22 cellular contexts compared by ENCODE assay signal in genomic region chr7:48419401-48419800, GRCh38.
DNase-seq lines count a peak whose midpoint lies in the region; ATAC-seq and TF ChIP-seq lines count a peak whose summit lies in the region.
"Had no signal": no experiment of that assay in that cellular context is flagged by ENCODE, and none has a peak within 500 bp of the region (broad histone marks: within the 10 kb centered on the region; RNA-seq: fewer than 3 reads in every experiment).

No MANE protein-coding gene starts in this region.

- ATAC-seq in RWPE2 (ENCODE audit: low read depth), result peak; percentile 58; the same call in 1 of the 3 replicates
- ATAC-seq in HG03439 (IDR thresholded peaks at IDR 0.05; ENCODE audit: unreplicated experiment), result no peak
- ATAC-seq in HG02763 (IDR thresholded peaks at IDR 0.05; ENCODE audit: unreplicated experiment), result no peak
- ATAC-seq: A549, GM23338 had no signal

- TF ChIP-seq CTCF in RWPE2 (IDR thresholded peaks at IDR 0.05; ENCODE audit: poor library complexity, severe bottlenecking) (no peak), choroid plexus epithelial cell (conservative IDR thresholded peaks at IDR 0.05; ENCODE audit: low read depth, low read length) (no peak), fibroblast of mammary gland (conservative IDR thresholded peaks at IDR 0.05; ENCODE audit: control insufficient read depth, insufficient read depth, low read depth, low read length) (no peak)

- no peaks in the 10 kb centered on the region for H3K9me3 ChIP-seq in RWPE2 (ENCODE audit: severe bottlenecking)
- H3K9me3 ChIP-seq: A549; BE2C; BLaER1 treated with 17β-estradiol and CSF1 and Interleukin-3, amounts not matched to agents 10 nM and 100 nM had no signal

- H3K4me3 ChIP-seq in RWPE2 (ENCODE audit: severe bottlenecking) (no peak overlapping the region), choroid plexus epithelial cell (ENCODE audit: low read depth, low read length) (no peak overlapping the region), fibroblast of mammary gland (ENCODE audit: control insufficient read depth, low read depth, low read length) (no peak overlapping the region)
- H3K4me3 ChIP-seq: A549; BLaER1 treated with 17β-estradiol and CSF1 and Interleukin-3, amounts not matched to agents 10 nM and 100 nM; GM23338 had no signal

- DNase-seq in HCEC 1CT (peak; percentile 54), RWPE2 (ENCODE audit: low spot score) (no peak), choroid plexus epithelial cell (ENCODE audit: low read depth) (peak; percentile 29), fibroblast of mammary gland (ENCODE audit: low read depth) (peak; percentile 33), COR-L47 (lab: John Stamatoyannopoulos, UW) (no peak)
- DNase-seq in activated CD4-positive, CD25-positive, alpha-beta regulatory T cell treated with anti-CD3 and anti-CD28 coated beads, Interleukin-2, amount 50 U/mL, for 72 hours, result no peak
- DNase-seq: 8988T; ACHN; AML-193; BE2C; Calu3; CD4-positive, alpha-beta T cell; CD8-positive, alpha-beta memory T cell; DMS53; DMS79 treated with DMSO at 0.1 percent for 48 hours; H9; HFFc6 had no signal

- H3K27ac ChIP-seq in RWPE2 (ENCODE audit: poor library complexity, severe bottlenecking), result no peak overlapping the region
- H3K27ac ChIP-seq: A549; BLaER1 treated with 17β-estradiol and CSF1 and Interleukin-3, amounts not matched to agents 10 nM and 100 nM had no signal

- peaks cover 14% of the 10 kb centered on the region for H3K4me1 ChIP-seq in RWPE2 (ENCODE audit: insufficient read depth, poor library complexity, severe bottlenecking)
- H3K4me1 ChIP-seq: A549, BE2C had no signal

- no peaks in the 10 kb centered on the region for H3K36me3 ChIP-seq in RWPE2 (ENCODE audit: low read depth)
- H3K36me3 ChIP-seq: BE2C; BLaER1 treated with 17β-estradiol and CSF1 and Interleukin-3, amounts not matched to agents 10 nM and 100 nM had no signal

- H3K27me3 ChIP-seq in RWPE2 (ENCODE audit: insufficient read depth, poor library complexity, severe bottlenecking), result no peaks in the 10 kb centered on the region
- H3K27me3 ChIP-seq: BE2C; BLaER1 treated with 17β-estradiol and CSF1 and Interleukin-3, amounts not matched to agents 10 nM and 100 nM had no signal

Comparison
In these comparisons a context has a peak if more than half of its experiments do, and no peak if none do; other contexts are left out.
1. DNase-seq: peak in HCEC 1CT (single experiment), choroid plexus epithelial cell (single experiment) and fibroblast of mammary gland (single experiment); none in RWPE2 (single experiment), COR-L47 (single experiment) and activated CD4-positive, CD25-positive, alpha-beta regulatory T cell treated with anti-CD3 and anti-CD28 coated beads, Interleukin-2, amount 50 U/mL, for 72 hours (single experiment).